ENCODE assay signal across 16 cellular contexts in the genomic region with DNA sequence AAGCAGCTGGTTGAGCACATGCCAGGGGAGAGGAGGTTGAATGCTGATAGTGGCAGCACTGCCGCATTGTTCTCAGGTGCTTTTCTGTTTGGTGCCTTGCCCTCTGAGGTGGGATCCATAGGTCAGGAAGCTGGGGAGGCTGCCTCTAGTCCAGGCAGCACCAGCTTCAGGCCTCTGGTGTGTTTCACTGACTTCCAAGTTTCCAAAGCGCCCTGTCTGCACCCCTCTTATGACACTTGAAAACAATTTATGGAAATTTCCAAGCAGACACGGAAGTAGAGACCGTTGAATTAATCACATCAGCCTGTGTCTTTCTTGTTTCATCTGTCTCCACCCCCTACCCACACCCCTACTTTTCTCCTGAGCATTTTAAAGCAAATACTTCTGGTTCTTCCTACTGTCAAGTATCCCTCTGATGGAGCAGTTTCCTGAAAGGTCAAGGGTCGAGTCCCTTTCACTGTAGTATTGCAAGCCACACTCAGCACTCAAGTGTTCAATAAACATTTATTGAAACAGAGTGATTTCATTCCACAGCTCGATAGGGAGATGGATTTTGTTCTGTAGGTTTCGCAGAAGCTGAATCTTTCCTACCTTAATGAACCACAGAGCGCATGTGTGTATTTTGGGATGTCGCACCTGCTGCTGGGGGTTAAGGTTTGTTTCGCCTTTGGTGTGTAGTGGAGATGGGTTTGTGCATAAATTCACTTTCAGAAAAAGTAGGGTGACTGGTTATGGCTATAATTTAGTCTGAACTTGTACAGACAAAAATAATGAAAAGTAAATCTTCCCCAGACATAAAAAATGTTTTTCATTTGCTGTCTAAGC. TPM values are rescaled to one million over a fixed set of nuclear protein-coding genes. Genes with fewer than 3 reads are reported as not detected.
A peak's percentile ranks its signal among the peaks of the same experiment; 100 is the strongest.
DNase-seq lines count a peak whose midpoint lies in the region; ATAC-seq, FAIRE-seq and TF ChIP-seq lines count a peak whose summit lies in the region.
"Had no signal": no experiment of that assay in that cellular context is flagged by ENCODE, and none has a peak within 500 bp of the region (broad histone marks: within the 10 kb centered on the region; RNA-seq: fewer than 3 reads in every experiment).

No MANE protein-coding gene starts in this region.

- ATAC-seq in T-cell (replicated peaks in 1 of 4) (peak in 1 of 4 experiments; percentile 77), HG02642 (IDR thresholded peaks at IDR 0.05; ENCODE audit: poor library complexity, unreplicated experiment) (no peak)
- no peak for ATAC-seq in naive thymus-derived CD4-positive, alpha-beta T cell
- ATAC-seq: stimulated activated naive CD8-positive, alpha-beta T cell treated with anti-CD3 and anti-CD28 coated beads, Interleukin-15, amount 100 ng/mL, for 72 hours had no signal

- H3K9me3 ChIP-seq in BLaER1 (no peaks in the 10 kb centered on the region), vagina (no peaks in the 10 kb centered on the region), kidney (ENCODE audit: control insufficient read depth in 1 of 2, low read length in 2 of 2) (no peaks in the 10 kb centered on the region)
- no peaks in the 10 kb centered on the region for H3K9me3 ChIP-seq in naive thymus-derived CD4-positive, alpha-beta T cell (ENCODE audit: control insufficient read depth in 2 of 3, low read length in 3 of 3)

- H3K9ac ChIP-seq in BLaER1 (no peak overlapping the region), kidney (ENCODE audit: low read length in 2 of 2) (no peak overlapping the region)

- H3K27ac ChIP-seq in BLaER1 (peak overlapping the region; percentile 32; the same call in 1 of the 2 replicates), vagina (no peak overlapping the region), kidney (ENCODE audit: low read depth in 2 of 2, low read length in 2 of 2) (no peak overlapping the region)
- no peak overlapping the region for H3K27ac ChIP-seq in naive thymus-derived CD4-positive, alpha-beta T cell (ENCODE audit: low read depth, low read length)
- H3K27ac ChIP-seq: brain microvascular endothelial cell had no signal

- peak overlapping the region; percentile 18 for H3K4me2 ChIP-seq in BLaER1

- POLR2A ChIA-PET in T-cell (lab: Charles Lee): no interaction called here
- POLR2A ChIA-PET in naive thymus-derived CD4-positive, alpha-beta T cell (lab: Charles Lee): interaction anchor here (0.7 to 0.9 kb wide), 2 partner anchors 10 to 18 kb away, joined by 3 read pairs; no protein-coding TSS in a partner anchor

- H3K4me3 Mint-ChIP-seq in T-cell: no peak overlapping the region
- H3K4me3 Mint-ChIP-seq in naive thymus-derived CD4-positive, alpha-beta T cell: peak overlapping the region in 1 of 10 donors; percentile 34
- H3K4me3 Mint-ChIP-seq: stimulated activated naive CD8-positive, alpha-beta T cell treated with anti-CD3 and anti-CD28 coated beads, Interleukin-15, amount 100 ng/mL, for 72 hours had no signal

- H3K4me1 Mint-ChIP-seq in T-cell: peaks cover 45 to 56% (median 52%) of the 10 kb centered on the region in 3 donors
- peaks cover 7 to 64% (median 42%) of the 10 kb centered on the region in 7 donors for H3K4me1 Mint-ChIP-seq in naive thymus-derived CD4-positive, alpha-beta T cell

- peaks cover 71% of the 10 kb centered on the region for H3K36me3 ChIP-seq in BLaER1
- peaks cover 0 to 7% (median 4%) of the 10 kb centered on the region in 3 experiments for H3K36me3 ChIP-seq in naive thymus-derived CD4-positive, alpha-beta T cell (ENCODE audit: control insufficient read depth in 2 of 3, insufficient read depth in 3 of 3, low read length in 3 of 3)
- no peaks in the 10 kb centered on the region for H3K36me3 ChIP-seq in vagina
- H3K36me3 ChIP-seq in kidney (ENCODE audit: control insufficient read depth in 1 of 2, insufficient read depth in 2 of 2, low read length in 2 of 2): no peaks in the 10 kb centered on the region
- H3K36me3 ChIP-seq: brain microvascular endothelial cell had no signal

- CTCF ChIA-PET in T-cell (lab: Charles Lee): no interaction called here
- CTCF ChIA-PET in naive thymus-derived CD4-positive, alpha-beta T cell (lab: Charles Lee): no interaction called here

- H3K27me3 ChIP-seq in BLaER1 (no peaks in the 10 kb centered on the region), vagina (no peaks in the 10 kb centered on the region)
- no peaks in the 10 kb centered on the region for H3K27me3 ChIP-seq in naive thymus-derived CD4-positive, alpha-beta T cell (ENCODE audit: control insufficient read depth in 2 of 2, insufficient read depth in 2 of 2, low read length in 2 of 2)
- H3K27me3 ChIP-seq: brain microvascular endothelial cell had no signal

- no peaks in the 10 kb centered on the region for H3K9me3 Mint-ChIP-seq in T-cell
- no peaks in the 10 kb centered on the region for H3K9me3 Mint-ChIP-seq in naive thymus-derived CD4-positive, alpha-beta T cell
- H3K9me3 Mint-ChIP-seq: stimulated activated naive CD8-positive, alpha-beta T cell treated with anti-CD3 and anti-CD28 coated beads, Interleukin-15, amount 100 ng/mL, for 72 hours had no signal

- H3K4me3 ChIP-seq in BLaER1: no peak overlapping the region
- H3K4me3 ChIP-seq in naive thymus-derived CD4-positive, alpha-beta T cell (ENCODE audit: low read length): no peak overlapping the region
- no peak overlapping the region for H3K4me3 ChIP-seq in vagina
- no peak overlapping the region for H3K4me3 ChIP-seq in kidney (ENCODE audit: low read length in 2 of 2)

- intact Hi-C loops in naive thymus-derived CD4-positive, alpha-beta T cell (cut with micrococcal nuclease): no loop called here
- intact Hi-C loops in vagina (cut with DNase I): no loop called here
- intact Hi-C loops in kidney (cut with DNase I): no loop called here

- TF ChIP-seq CTCF in vagina (IDR thresholded peaks at IDR 0.05) (no peak), kidney (IDR thresholded peaks at IDR 0.05; ENCODE audit: borderline replicate concordance, extremely low read depth, insufficient read depth) (no peak)

- no peak for TF ChIP-seq POLR2A in vagina (IDR thresholded peaks at IDR 0.05)

- DNase-seq in GM18507 (ENCODE audit: extremely low spot score, insufficient read length, low read depth): no peak
- no peak for DNase-seq in T-cell
- no peak for DNase-seq in naive thymus-derived CD4-positive, alpha-beta T cell
- no peak for DNase-seq in vagina (ENCODE audit: extremely low spot score in 2 of 2)
- DNase-seq in kidney: no peak
- DNase-seq in GM03348 (ENCODE audit: low spot score): no peak
- DNase-seq: activated gamma-delta T cell treated with Interleukin-2 at 50 U/mL for 16 hours; brain microvascular endothelial cell; DMS79; effector CD4-positive, alpha-beta T cell; hypothalamus; MV-4-11; nucleus accumbens; stimulated activated naive CD8-positive, alpha-beta T cell treated with anti-CD3 and anti-CD28 coated beads, Interleukin-15, amount 100 ng/mL, for 72 hours had no signal

- H3K36me3 Mint-ChIP-seq in T-cell: peaks cover 20% of the 10 kb centered on the region
- H3K36me3 Mint-ChIP-seq in naive thymus-derived CD4-positive, alpha-beta T cell: peaks cover 7 to 46% (median 21%) of the 10 kb centered on the region in 5 donors

- H3K27ac Mint-ChIP-seq in T-cell: peak overlapping the region; percentile 2 to 84
- H3K27ac Mint-ChIP-seq in naive thymus-derived CD4-positive, alpha-beta T cell: peak overlapping the region in 8 of 9 donors; percentile 7 to 64 (median 42)

- no peaks in the 10 kb centered on the region for H3K27me3 Mint-ChIP-seq in T-cell
- no peaks in the 10 kb centered on the region for H3K27me3 Mint-ChIP-seq in naive thymus-derived CD4-positive, alpha-beta T cell
- H3K27me3 Mint-ChIP-seq: stimulated activated naive CD8-positive, alpha-beta T cell treated with anti-CD3 and anti-CD28 coated beads, Interleukin-15, amount 100 ng/mL, for 72 hours had no signal

- FAIRE-seq in GM18507 (lab: Jason Lieb, UNC): peak; percentile 83
- no peak for FAIRE-seq in kidney (lab: Jason Lieb, UNC)

- H3K4me1 ChIP-seq in BLaER1 (peaks cover 87% of the 10 kb centered on the region), vagina (no peaks in the 10 kb centered on the region), kidney (ENCODE audit: control insufficient read depth in 1 of 2, insufficient read depth in 1 of 2, low read depth in 1 of 2, low read length in 2 of 2) (no peaks in the 10 kb centered on the region)
- H3K4me1 ChIP-seq in naive thymus-derived CD4-positive, alpha-beta T cell (ENCODE audit: control insufficient read depth in 2 of 2, insufficient read depth in 2 of 2, low read length in 2 of 2): peaks cover under 1 to 4% of the 10 kb centered on the region in 2 donors

- H4K20me1 ChIP-seq in BLaER1: peaks cover 100% of the 10 kb centered on the region

RNA-seq across cellular contexts. Expression of a gene that starts 21.4 kb away (rescaled TPM):
- 100 to 1,000 TPM; 143 to 254 (median 163) TPM for total RNA-seq in T-cell
- 100 to 1,000 TPM in 4 of 5 experiments, 10 to 100 TPM in 1; 61.6 to 252 (median 213) TPM for total RNA-seq in naive thymus-derived CD4-positive, alpha-beta T cell
- polyA plus RNA-seq in naive thymus-derived CD4-positive, alpha-beta T cell: 10 to 100 TPM; 25.8 to 41.0 TPM
- 13.3 TPM for total RNA-seq in vagina
- total RNA-seq in kidney: 32.3 TPM
- 2.6 TPM for polyA plus RNA-seq in kidney (ENCODE audit: insufficient read depth, low read depth, low replicate concordance)
